8 cellular contexts compared by ENCODE assay signal in the genomic region with DNA sequence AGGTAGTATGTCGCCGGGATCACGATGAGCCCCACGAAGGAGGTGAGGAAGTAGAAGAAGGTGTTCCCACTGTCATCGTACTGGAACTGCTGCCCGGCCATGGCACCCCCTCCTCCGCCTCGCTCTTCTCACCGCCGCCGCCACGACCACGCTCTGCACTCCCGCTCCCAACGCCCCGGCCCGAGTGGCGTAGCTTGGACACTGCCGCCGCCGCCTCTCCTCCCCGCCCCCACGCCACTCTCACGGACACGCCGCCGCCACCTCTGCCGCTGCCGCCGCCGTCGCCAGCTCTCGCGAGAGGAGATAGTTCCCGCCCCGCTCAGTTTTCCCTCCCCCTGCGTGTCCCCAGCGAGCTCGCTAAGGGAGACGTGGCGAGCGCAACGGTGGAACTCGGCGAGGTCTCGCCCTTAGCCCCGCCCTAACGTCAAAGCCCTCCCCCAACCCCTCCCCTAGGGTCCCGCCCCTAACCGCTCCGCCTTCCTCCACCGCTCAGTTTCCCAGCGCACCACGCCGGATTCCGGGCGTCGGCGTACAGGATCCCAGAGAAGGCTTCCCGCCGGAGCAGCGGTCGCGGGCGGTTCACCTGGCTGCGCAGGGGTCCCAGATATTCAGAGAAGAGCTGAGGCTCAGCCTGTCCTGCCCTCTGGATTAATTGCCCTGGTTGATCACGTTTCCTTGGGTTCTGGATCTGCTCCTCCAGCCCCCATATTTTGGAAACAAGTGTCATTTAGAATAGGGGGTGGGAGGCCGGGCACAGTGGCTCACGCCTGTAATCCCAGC. TPM values are rescaled to one million over a fixed set of nuclear protein-coding genes. Genes with fewer than 3 reads are reported as not detected.
DNase-seq lines count a peak whose midpoint lies in the region; ATAC-seq, FAIRE-seq and TF ChIP-seq lines count a peak whose summit lies in the region.

A gene with protein sequence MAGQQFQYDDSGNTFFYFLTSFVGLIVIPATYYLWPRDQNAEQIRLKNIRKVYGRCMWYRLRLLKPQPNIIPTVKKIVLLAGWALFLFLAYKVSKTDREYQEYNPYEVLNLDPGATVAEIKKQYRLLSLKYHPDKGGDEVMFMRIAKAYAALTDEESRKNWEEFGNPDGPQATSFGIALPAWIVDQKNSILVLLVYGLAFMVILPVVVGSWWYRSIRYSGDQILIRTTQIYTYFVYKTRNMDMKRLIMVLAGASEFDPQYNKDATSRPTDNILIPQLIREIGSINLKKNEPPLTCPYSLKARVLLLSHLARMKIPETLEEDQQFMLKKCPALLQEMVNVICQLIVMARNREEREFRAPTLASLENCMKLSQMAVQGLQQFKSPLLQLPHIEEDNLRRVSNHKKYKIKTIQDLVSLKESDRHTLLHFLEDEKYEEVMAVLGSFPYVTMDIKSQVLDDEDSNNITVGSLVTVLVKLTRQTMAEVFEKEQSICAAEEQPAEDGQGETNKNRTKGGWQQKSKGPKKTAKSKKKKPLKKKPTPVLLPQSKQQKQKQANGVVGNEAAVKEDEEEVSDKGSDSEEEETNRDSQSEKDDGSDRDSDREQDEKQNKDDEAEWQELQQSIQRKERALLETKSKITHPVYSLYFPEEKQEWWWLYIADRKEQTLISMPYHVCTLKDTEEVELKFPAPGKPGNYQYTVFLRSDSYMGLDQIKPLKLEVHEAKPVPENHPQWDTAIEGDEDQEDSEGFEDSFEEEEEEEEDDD (minus strand): TSS at position 300 of the 780 bp plus-strand sequence. CDS start 199 bp downstream, at position 101.

- no peaks in the 10 kb centered on the region for H3K9me3 Mint-ChIP-seq in activated T-helper 2 cell treated with anti-CD3 and anti-CD28 coated beads, Interferon-gamma antibody, Interleukin-2, Interleukin-4, amounts not matched to agents 10 μg/mL and 5 μg/mL and 100 μg/mL, durations not matched to agents 14 hours and 24 hours and 36 hours
- H3K9me3 Mint-ChIP-seq in natural killer cell treated with Interleukin-12 subunit alpha and Interleukin-12 subunit beta and Interleukin-15 and Interleukin-18, amount 100 ng/mL, for 72 hours, result no peaks in the 10 kb centered on the region

- FAIRE-seq in H54 (lab: Jason Lieb, UNC), result no peak

- peaks cover 43% of the 10 kb centered on the region for H3K79me2 ChIP-seq in Loucy (ENCODE audit: insufficient read depth, low read length)

- H3K4me1 Mint-ChIP-seq in activated T-helper 2 cell treated with anti-CD3 and anti-CD28 coated beads, Interferon-gamma antibody, Interleukin-2, Interleukin-4, amounts not matched to agents 10 μg/mL and 5 μg/mL and 100 μg/mL, durations not matched to agents 14 hours and 24 hours and 36 hours (ENCODE audit: low read depth), result peaks cover 18% of the 10 kb centered on the region
- peaks cover 17 to 21% of the 10 kb centered on the region in 2 donors for H3K4me1 Mint-ChIP-seq in natural killer cell treated with Interleukin-12 subunit alpha and Interleukin-12 subunit beta and Interleukin-15 and Interleukin-18, amount 100 ng/mL, for 72 hours (ENCODE audit: low read depth in 2 of 2)

- intact Hi-C loops in activated T-helper 2 cell treated with anti-CD3 and anti-CD28 coated beads, Interferon-gamma antibody, Interleukin-2, Interleukin-4, amounts not matched to agents 10 μg/mL and 5 μg/mL and 100 μg/mL, durations not matched to agents 14 hours and 24 hours and 36 hours (cut with micrococcal nuclease), result loop anchor here (1.0 to 10.0 kb wide), 4 partner anchors 93 to 501 kb away; a partner anchor contains a TSS

- no peaks in the 10 kb centered on the region for H3F3A ChIP-seq in Loucy (ENCODE audit: low read depth)

- H3K4me1 ChIP-seq in Loucy (ENCODE audit: insufficient read depth, low read length, poor library complexity, severe bottlenecking), result peaks cover 25% of the 10 kb centered on the region
- H3K4me1 ChIP-seq in RWPE2 (ENCODE audit: insufficient read depth, poor library complexity, severe bottlenecking), result peaks cover 26% of the 10 kb centered on the region

- H4K20me1 ChIP-seq in Loucy (ENCODE audit: insufficient read depth, low read length, poor library complexity, severe bottlenecking), result peaks cover 35% of the 10 kb centered on the region

- H3K27ac ChIP-seq in RWPE2 (ENCODE audit: poor library complexity, severe bottlenecking), result peak within 1 kb of the TSS; percentile 77

- H3K4me3 Mint-ChIP-seq in activated T-helper 2 cell treated with anti-CD3 and anti-CD28 coated beads, Interferon-gamma antibody, Interleukin-2, Interleukin-4, amounts not matched to agents 10 μg/mL and 5 μg/mL and 100 μg/mL, durations not matched to agents 14 hours and 24 hours and 36 hours (ENCODE audit: low read depth), result peak within 1 kb of the TSS; percentile 93
- peak within 1 kb of the TSS; percentile 100 for H3K4me3 Mint-ChIP-seq in natural killer cell treated with Interleukin-12 subunit alpha and Interleukin-12 subunit beta and Interleukin-15 and Interleukin-18, amount 100 ng/mL, for 72 hours

- peaks cover 5% of the 10 kb centered on the region for H3K27me3 ChIP-seq in Loucy (ENCODE audit: insufficient read depth, low read length, poor library complexity, severe bottlenecking)
- H3K27me3 ChIP-seq in RWPE2 (ENCODE audit: insufficient read depth, poor library complexity, severe bottlenecking), result no peaks in the 10 kb centered on the region

- H3K36me3 ChIP-seq in Loucy (ENCODE audit: insufficient read depth, low read length) (no peaks in the 10 kb centered on the region), RWPE2 (ENCODE audit: low read depth) (peaks cover 18% of the 10 kb centered on the region)

- peak; percentile 90 for ATAC-seq in RWPE2 (ENCODE audit: low read depth)
- peak; percentile 99 for ATAC-seq in natural killer cell treated with Interleukin-12 subunit alpha and Interleukin-12 subunit beta and Interleukin-15 and Interleukin-18, amount 100 ng/mL, for 72 hours

- H3K9ac ChIP-seq in Loucy (ENCODE audit: low read depth, low read length, poor library complexity, severe bottlenecking), result peak within 1 kb of the TSS; percentile 89

- peaks cover 25% of the 10 kb centered on the region for H3K36me3 Mint-ChIP-seq in activated T-helper 2 cell treated with anti-CD3 and anti-CD28 coated beads, Interferon-gamma antibody, Interleukin-2, Interleukin-4, amounts not matched to agents 10 μg/mL and 5 μg/mL and 100 μg/mL, durations not matched to agents 14 hours and 24 hours and 36 hours (ENCODE audit: low read depth)
- H3K36me3 Mint-ChIP-seq in natural killer cell treated with Interleukin-12 subunit alpha and Interleukin-12 subunit beta and Interleukin-15 and Interleukin-18, amount 100 ng/mL, for 72 hours, result peaks cover 14% of the 10 kb centered on the region

- H3K27me3 Mint-ChIP-seq in activated T-helper 2 cell treated with anti-CD3 and anti-CD28 coated beads, Interferon-gamma antibody, Interleukin-2, Interleukin-4, amounts not matched to agents 10 μg/mL and 5 μg/mL and 100 μg/mL, durations not matched to agents 14 hours and 24 hours and 36 hours (ENCODE audit: low read depth), result peaks cover 4% of the 10 kb centered on the region
- H3K27me3 Mint-ChIP-seq in natural killer cell treated with Interleukin-12 subunit alpha and Interleukin-12 subunit beta and Interleukin-15 and Interleukin-18, amount 100 ng/mL, for 72 hours, result no peaks in the 10 kb centered on the region

- peak within 1 kb of the TSS; percentile 94 for H3K4me2 ChIP-seq in Loucy (ENCODE audit: low read depth, low read length, poor library complexity, severe bottlenecking)

- H2AFZ ChIP-seq in Loucy (ENCODE audit: low read length), result peak within 1 kb of the TSS; percentile 75

- peak within 1 kb of the TSS; percentile 80 for H3K4me3 ChIP-seq in Loucy (ENCODE audit: low read length, poor library complexity, severe bottlenecking)
- peak within 1 kb of the TSS; percentile 93 for H3K4me3 ChIP-seq in RWPE2 (ENCODE audit: severe bottlenecking)
- peak within 1 kb of the TSS; percentile 94 for H3K4me3 ChIP-seq in fibroblast of mammary gland (ENCODE audit: control insufficient read depth, low read depth, low read length)

- H3K9me3 ChIP-seq in Loucy (ENCODE audit: insufficient read depth, low read depth, low read length), result no peaks in the 10 kb centered on the region
- H3K9me3 ChIP-seq in RWPE2 (ENCODE audit: severe bottlenecking), result no peaks in the 10 kb centered on the region

- peak within 1 kb of the TSS; percentile 93 for H3K27ac Mint-ChIP-seq in activated T-helper 2 cell treated with anti-CD3 and anti-CD28 coated beads, Interferon-gamma antibody, Interleukin-2, Interleukin-4, amounts not matched to agents 10 μg/mL and 5 μg/mL and 100 μg/mL, durations not matched to agents 14 hours and 24 hours and 36 hours
- H3K27ac Mint-ChIP-seq in natural killer cell treated with Interleukin-12 subunit alpha and Interleukin-12 subunit beta and Interleukin-15 and Interleukin-18, amount 100 ng/mL, for 72 hours, result peak within 1 kb of the TSS; percentile 97 to 98

- peak; percentile 90 for DNase-seq in ELF-1 (ENCODE audit: low read depth, low spot score)
- DNase-seq in H54 (ENCODE audit: insufficient read length, low spot score), result peak; percentile 82
- DNase-seq in RWPE2 (ENCODE audit: low spot score), result peak; percentile 96
- peak; percentile 97 for DNase-seq in activated T-helper 2 cell treated with anti-CD3 and anti-CD28 coated beads, Interferon-gamma antibody, Interleukin-2, Interleukin-4, amounts not matched to agents 10 μg/mL and 5 μg/mL and 100 μg/mL, durations not matched to agents 14 hours and 24 hours and 36 hours (ENCODE audit: low spot score)
- DNase-seq in fibroblast of mammary gland (ENCODE audit: low read depth), result peak; percentile 95
- DNase-seq in natural killer cell treated with Interleukin-12 subunit alpha and Interleukin-12 subunit beta and Interleukin-15 and Interleukin-18, amount 100 ng/mL, for 72 hours (ENCODE audit: low spot score), result peak; percentile 98
- peak; percentile 96 for DNase-seq in stimulated activated naive CD4-positive, alpha-beta T cell treated with Interleukin-2 at 50 U/mL for 16 hours (lab: John Stamatoyannopoulos, UW)

- no peaks in the 10 kb centered on the region for H3K9me2 ChIP-seq in Loucy (replicated peaks; ENCODE audit: low read depth, low read length)

- peak; percentile 92 for TF ChIP-seq POLR2A in H54 (IDR thresholded peaks at IDR 0.05; ENCODE audit: low read depth, low read length)

- TF ChIP-seq CTCF in Loucy (conservative IDR thresholded peaks at IDR 0.05; ENCODE audit: low read length) (no peak), RWPE2 (IDR thresholded peaks at IDR 0.05; ENCODE audit: poor library complexity, severe bottlenecking) (no peak), fibroblast of mammary gland (conservative IDR thresholded peaks at IDR 0.05; ENCODE audit: control insufficient read depth, insufficient read depth, low read depth, low read length) (no peak)

RNA-seq across cellular contexts. Expression of the gene that starts here (rescaled TPM):
- total RNA-seq in activated T-helper 2 cell treated with anti-CD3 and anti-CD28 coated beads, Interferon-gamma antibody, Interleukin-2, Interleukin-4, amounts not matched to agents 10 μg/mL and 5 μg/mL and 100 μg/mL, durations not matched to agents 14 hours and 24 hours and 36 hours, result 92.3 and 96.2 TPM in 2 replicates
- 100 to 1,000 TPM; 106 to 116 TPM for total RNA-seq in natural killer cell treated with Interleukin-12 subunit alpha and Interleukin-12 subunit beta and Interleukin-15 and Interleukin-18, amount 100 ng/mL, for 72 hours

Comparison
In these comparisons a context has a peak if more than half of its experiments do, and no peak if none do; other contexts are left out.
1. Peak in every context shown above with its lines: DNase-seq, ATAC-seq, H3K4me3 ChIP-seq and H3K27ac ChIP-seq.